1 cellular context compared by ENCODE assay signal in genomic region chr19:10269333-10270179, GRCh38.
TF ChIP-seq lines count a peak whose summit lies in the region.

No MANE protein-coding gene starts in this region.

TF ChIP-seq in K562, 482 proteins besides CTCF, POLR2A, EP300 and RAD21 (continues in another document):
- peak; percentile 85 for TF ChIP-seq RB1 (IDR thresholded peaks at IDR 0.05; ENCODE audit: low read depth)
- 0 out of 2 replicates have a peak, but pooled peaks have one; percentile 28 for TF ChIP-seq ERF (CRISPR knock-in tag; IDR thresholded peaks at IDR 0.05)
- TF ChIP-seq NFRKB (IDR thresholded peaks at IDR 0.05; ENCODE audit: low read depth): 0 out of 2 replicates have a peak, but pooled peaks have one; percentile 34
- TF ChIP-seq, protein P1, sequence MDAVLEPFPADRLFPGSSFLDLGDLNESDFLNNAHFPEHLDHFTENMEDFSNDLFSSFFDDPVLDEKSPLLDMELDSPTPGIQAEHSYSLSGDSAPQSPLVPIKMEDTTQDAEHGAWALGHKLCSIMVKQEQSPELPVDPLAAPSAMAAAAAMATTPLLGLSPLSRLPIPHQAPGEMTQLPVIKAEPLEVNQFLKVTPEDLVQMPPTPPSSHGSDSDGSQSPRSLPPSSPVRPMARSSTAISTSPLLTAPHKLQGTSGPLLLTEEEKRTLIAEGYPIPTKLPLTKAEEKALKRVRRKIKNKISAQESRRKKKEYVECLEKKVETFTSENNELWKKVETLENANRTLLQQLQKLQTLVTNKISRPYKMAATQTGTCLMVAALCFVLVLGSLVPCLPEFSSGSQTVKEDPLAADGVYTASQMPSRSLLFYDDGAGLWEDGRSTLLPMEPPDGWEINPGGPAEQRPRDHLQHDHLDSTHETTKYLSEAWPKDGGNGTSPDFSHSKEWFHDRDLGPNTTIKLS (IDR thresholded peaks at IDR 0.05; ENCODE audit: borderline replicate concordance, low read depth): peak; percentile 51; the same call in 1 of the 2 replicates
- no peak for TF ChIP-seq PHTF2 (CRISPR knock-in tag; IDR thresholded peaks at IDR 0.05)
- TF ChIP-seq CC2D1A (IDR thresholded peaks at IDR 0.05): peak; percentile 80
- TF ChIP-seq YY1 (IDR thresholded peaks at IDR 0.05; ENCODE audit: borderline replicate concordance in 1 of 3, control insufficient read depth in 1 of 3, extremely low read depth in 1 of 3, insufficient read depth in 3 of 3, insufficient read length in 1 of 3, insufficient replicate concordance in 2 of 3, low read depth in 1 of 3, low read length in 2 of 3): peak in 2 of 3 experiments; percentile 55 to 71
- TF ChIP-seq ZFX (CRISPR knock-in tag; IDR thresholded peaks at IDR 0.05): peak; percentile 21; the same call in 1 of the 2 replicates
- no peak for TF ChIP-seq NCOA1 (IDR thresholded peaks at IDR 0.05; ENCODE audit: low read depth)
- peak in 1 of 2 experiments; percentile 60; a peak in 2 of 4 replicates for TF ChIP-seq MAZ (CRISPR knock-in tag; conservative IDR thresholded peaks at IDR 0.05 in 1 of 2, IDR thresholded peaks at IDR 0.05 in 1 of 2)
- TF ChIP-seq, protein P2, sequence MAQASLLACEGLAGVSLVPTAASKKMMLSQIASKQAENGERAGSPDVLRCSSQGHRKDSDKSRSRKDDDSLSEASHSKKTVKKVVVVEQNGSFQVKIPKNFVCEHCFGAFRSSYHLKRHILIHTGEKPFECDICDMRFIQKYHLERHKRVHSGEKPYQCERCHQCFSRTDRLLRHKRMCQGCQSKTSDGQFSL (CRISPR knock-in tag; IDR thresholded peaks at IDR 0.05): 0 out of 2 replicates have a peak, but pooled peaks have one; percentile 33
- TF ChIP-seq, protein P2 (tag; IDR thresholded peaks at IDR 0.05): no peak
- TF ChIP-seq XRCC5 (IDR thresholded peaks at IDR 0.05; ENCODE audit: low read depth, low read length): peak; percentile 74; the same call in 1 of the 2 replicates
- TF ChIP-seq HDAC1 (IDR thresholded peaks at IDR 0.05): no peak
- TF ChIP-seq SMC3 (conservative IDR thresholded peaks at IDR 0.05; ENCODE audit: insufficient read depth, low read depth, low read length): peak; percentile 97
- TF ChIP-seq RCOR1 (IDR thresholded peaks at IDR 0.05; ENCODE audit: borderline replicate concordance in 1 of 2, low read depth in 2 of 2, low read length in 2 of 2): peak; percentile 26 to 50; a peak in 3 of 4 replicates
- TF ChIP-seq, protein P3, sequence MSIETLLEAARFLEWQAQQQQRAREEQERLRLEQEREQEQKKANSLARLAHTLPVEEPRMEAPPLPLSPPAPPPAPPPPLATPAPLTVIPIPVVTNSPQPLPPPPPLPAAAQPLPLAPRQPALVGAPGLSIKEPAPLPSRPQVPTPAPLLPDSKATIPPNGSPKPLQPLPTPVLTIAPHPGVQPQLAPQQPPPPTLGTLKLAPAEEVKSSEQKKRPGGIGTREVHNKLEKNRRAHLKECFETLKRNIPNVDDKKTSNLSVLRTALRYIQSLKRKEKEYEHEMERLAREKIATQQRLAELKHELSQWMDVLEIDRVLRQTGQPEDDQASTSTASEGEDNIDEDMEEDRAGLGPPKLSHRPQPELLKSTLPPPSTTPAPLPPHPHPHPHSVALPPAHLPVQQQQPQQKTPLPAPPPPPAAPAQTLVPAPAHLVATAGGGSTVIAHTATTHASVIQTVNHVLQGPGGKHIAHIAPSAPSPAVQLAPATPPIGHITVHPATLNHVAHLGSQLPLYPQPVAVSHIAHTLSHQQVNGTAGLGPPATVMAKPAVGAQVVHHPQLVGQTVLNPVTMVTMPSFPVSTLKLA (conservative IDR thresholded peaks at IDR 0.05): peak; percentile 58 to 72
- peak; percentile 82 for TF ChIP-seq CHD4 (IDR thresholded peaks at IDR 0.05; ENCODE audit: insufficient read depth, insufficient replicate concordance, low read depth, low read length, poor library complexity, severe bottlenecking)
- peak; percentile 54; the same call in 1 of the 2 replicates for TF ChIP-seq ZNF431 (CRISPR knock-in tag; IDR thresholded peaks at IDR 0.05)
- TF ChIP-seq RBFOX2 (IDR thresholded peaks at IDR 0.05; ENCODE audit: low read depth, low read length): peak; percentile 50
- TF ChIP-seq ZNF263 (CRISPR knock-in tag; IDR thresholded peaks at IDR 0.05; ENCODE audit: borderline replicate concordance): peak; percentile 53
- TF ChIP-seq ZNF592 (IDR thresholded peaks at IDR 0.05): peak; percentile 44; the same call in 1 of the 2 replicates
- no peak; a peak in 1 of 4 replicates for TF ChIP-seq CSDE1 (IDR thresholded peaks at IDR 0.05)
- TF ChIP-seq, protein P4, sequence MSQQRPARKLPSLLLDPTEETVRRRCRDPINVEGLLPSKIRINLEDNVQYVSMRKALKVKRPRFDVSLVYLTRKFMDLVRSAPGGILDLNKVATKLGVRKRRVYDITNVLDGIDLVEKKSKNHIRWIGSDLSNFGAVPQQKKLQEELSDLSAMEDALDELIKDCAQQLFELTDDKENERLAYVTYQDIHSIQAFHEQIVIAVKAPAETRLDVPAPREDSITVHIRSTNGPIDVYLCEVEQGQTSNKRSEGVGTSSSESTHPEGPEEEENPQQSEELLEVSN (IDR thresholded peaks at IDR 0.05; ENCODE audit: borderline replicate concordance in 1 of 2, extremely low read depth in 1 of 2, insufficient read depth in 1 of 2, insufficient read length in 1 of 2, low read depth in 1 of 2, low read length in 1 of 2, poor library complexity in 1 of 2, severe bottlenecking in 1 of 2): peak in 1 of 2 experiments; percentile 43
- TF ChIP-seq SRF (CRISPR knock-in tag; IDR thresholded peaks at IDR 0.05): 0 out of 4 replicates have a peak, but pooled peaks of 1 of the 2 experiments have one; percentile 35
- TF ChIP-seq NFIC (IDR thresholded peaks at IDR 0.05): peak; percentile 96
- 0 out of 2 replicates have a peak, but pooled peaks have one; percentile 34 for TF ChIP-seq SIN3B (IDR thresholded peaks at IDR 0.05; ENCODE audit: low read depth)
- peak; percentile 41; the same call in 1 of the 2 replicates for TF ChIP-seq CXXC5 (CRISPR knock-in tag; IDR thresholded peaks at IDR 0.05)
- peak; percentile 32; the same call in 1 of the 2 replicates for TF ChIP-seq CREM (IDR thresholded peaks at IDR 0.05; ENCODE audit: low read depth)
- no peak for TF ChIP-seq LEF1 (IDR thresholded peaks at IDR 0.05)
- peak; percentile 32; the same call in 1 of the 2 replicates for TF ChIP-seq L3MBTL2 (IDR thresholded peaks at IDR 0.05)
- TF ChIP-seq CBX3 (IDR thresholded peaks at IDR 0.05; ENCODE audit: borderline replicate concordance in 1 of 2, low read length in 2 of 2): no peak
- TF ChIP-seq, protein P5, sequence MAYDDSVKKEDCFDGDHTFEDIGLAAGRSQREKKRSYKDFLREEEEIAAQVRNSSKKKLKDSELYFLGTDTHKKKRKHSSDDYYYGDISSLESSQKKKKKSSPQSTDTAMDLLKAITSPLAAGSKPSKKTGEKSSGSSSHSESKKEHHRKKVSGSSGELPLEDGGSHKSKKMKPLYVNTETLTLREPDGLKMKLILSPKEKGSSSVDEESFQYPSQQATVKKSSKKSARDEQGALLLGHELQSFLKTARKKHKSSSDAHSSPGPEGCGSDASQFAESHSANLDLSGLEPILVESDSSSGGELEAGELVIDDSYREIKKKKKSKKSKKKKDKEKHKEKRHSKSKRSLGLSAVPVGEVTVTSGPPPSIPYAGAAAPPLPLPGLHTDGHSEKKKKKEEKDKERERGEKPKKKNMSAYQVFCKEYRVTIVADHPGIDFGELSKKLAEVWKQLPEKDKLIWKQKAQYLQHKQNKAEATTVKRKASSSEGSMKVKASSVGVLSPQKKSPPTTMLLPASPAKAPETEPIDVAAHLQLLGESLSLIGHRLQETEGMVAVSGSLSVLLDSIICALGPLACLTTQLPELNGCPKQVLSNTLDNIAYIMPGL (CRISPR knock-in tag; IDR thresholded peaks at IDR 0.05): 0 out of 2 replicates have a peak, but pooled peaks have one; percentile 40
- no peak for TF ChIP-seq SAFB2 (IDR thresholded peaks at IDR 0.05; ENCODE audit: borderline replicate concordance, low read depth, low read length, severe bottlenecking)
- 0 out of 4 replicates have a peak, but pooled peaks of 1 of the 2 experiments have one; percentile 25 for TF ChIP-seq FOXK2 (conservative IDR thresholded peaks at IDR 0.05 in 1 of 2, IDR thresholded peaks at IDR 0.05 in 1 of 2; ENCODE audit: low read depth in 2 of 2)
- peak; percentile 55; the same call in 1 of the 2 replicates for TF ChIP-seq BCOR (IDR thresholded peaks at IDR 0.05)
- peak; percentile 81 for TF ChIP-seq BRD9 (IDR thresholded peaks at IDR 0.05; ENCODE audit: low read depth, partially characterized antibody)
- no peak; the same call in 1 of the 2 replicates for TF ChIP-seq JUND (IDR thresholded peaks at IDR 0.05; ENCODE audit: borderline replicate concordance, low read depth, low read length)
- TF ChIP-seq JUND (tag; IDR thresholded peaks at IDR 0.05; ENCODE audit: borderline replicate concordance, low read depth, low read length): peak; percentile 32; the same call in 1 of the 3 replicates
- peak; percentile 37; the same call in 1 of the 2 replicates for TF ChIP-seq ZNF384 (IDR thresholded peaks at IDR 0.05; ENCODE audit: low read depth, low read length)
- no peak for TF ChIP-seq CTCFL (IDR thresholded peaks at IDR 0.05; ENCODE audit: borderline replicate concordance, insufficient read depth, low read depth, low read length, poor library complexity, severe bottlenecking)
- TF ChIP-seq ZBTB1 (CRISPR knock-in tag; IDR thresholded peaks at IDR 0.05; ENCODE audit: borderline replicate concordance, low read depth): peak; percentile 49; the same call in 1 of the 2 replicates
- TF ChIP-seq JUN (IDR thresholded peaks at IDR 0.05; ENCODE audit: borderline replicate concordance, low read depth, low read length): no peak
- TF ChIP-seq JUN (CRISPR knock-in tag; IDR thresholded peaks at IDR 0.05; ENCODE audit: borderline replicate concordance): no peak
- peak; percentile 22; the same call in 1 of the 2 replicates for TF ChIP-seq ZBTB2 (IDR thresholded peaks at IDR 0.05)
- TF ChIP-seq GATAD2B (IDR thresholded peaks at IDR 0.05; ENCODE audit: borderline replicate concordance): peak; percentile 33; the same call in 1 of the 2 replicates
- peak; percentile 78; the same call in 1 of the 2 replicates for TF ChIP-seq ZNF589 (CRISPR knock-in tag; IDR thresholded peaks at IDR 0.05; ENCODE audit: low read depth)
- TF ChIP-seq KLF6 (CRISPR knock-in tag; IDR thresholded peaks at IDR 0.05; ENCODE audit: borderline replicate concordance): peak; percentile 43; the same call in 1 of the 2 replicates
- TF ChIP-seq BHLHE40 (IDR thresholded peaks at IDR 0.05; ENCODE audit: low read length): peak; percentile 43; the same call in 1 of the 2 replicates
- TF ChIP-seq HCFC1 (IDR thresholded peaks at IDR 0.05; ENCODE audit: low read depth, low read length): 0 out of 2 replicates have a peak, but pooled peaks have one; percentile 6
- no peak for TF ChIP-seq STAT5B (CRISPR knock-in tag; IDR thresholded peaks at IDR 0.05)
